15 cellular contexts compared by ENCODE assay signal in the genomic region with DNA sequence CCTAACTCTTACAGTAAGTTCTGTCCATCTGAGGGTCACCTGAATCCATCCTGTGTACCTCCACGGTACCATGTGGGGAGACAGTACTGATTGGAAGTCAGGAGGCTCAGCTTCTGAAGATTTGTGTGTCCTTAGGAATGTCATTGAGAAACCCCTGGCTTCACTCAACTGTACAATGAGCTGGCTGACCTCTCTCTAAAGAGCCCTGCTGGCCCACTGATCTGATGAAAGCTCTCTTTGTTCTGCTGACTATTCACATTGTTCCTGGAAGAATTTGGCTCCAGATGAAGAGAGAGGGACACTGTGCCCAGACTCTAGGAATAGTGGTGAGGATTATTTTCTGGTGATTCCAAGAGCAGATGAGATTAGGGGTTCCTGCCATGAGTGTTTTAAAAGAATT.
DNase-seq lines count a peak whose midpoint lies in the region; ATAC-seq and TF ChIP-seq lines count a peak whose summit lies in the region.
"Had no signal": no experiment of that assay in that cellular context is flagged by ENCODE, and none has a peak within 500 bp of the region (broad histone marks: within the 10 kb centered on the region; RNA-seq: fewer than 3 reads in every experiment).

No MANE protein-coding gene starts in this region.

- no peak for TF ChIP-seq POLR2A in GM18505 (IDR thresholded peaks at IDR 0.05; ENCODE audit: borderline replicate concordance, extremely low read depth, insufficient read depth, insufficient read length)

- peaks cover 22% of the 10 kb centered on the region for H3K4me1 Mint-ChIP-seq in brain
- H3K4me1 Mint-ChIP-seq in activated CD8-positive, alpha-beta memory T cell treated with anti-CD3 and anti-CD28 coated beads, Interleukin-2, amount 10 ng/mL, durations not matched to agents 7 days and 5 days: no peaks in the 10 kb centered on the region
- H3K4me1 Mint-ChIP-seq: activated CD4-positive, alpha-beta T cell treated with anti-CD3 and anti-CD28 coated beads for 36 hours; central memory CD8-positive, alpha-beta T cell; T-cell had no signal

- intact Hi-C loops in sciatic nerve (cut with DNase I): no loop called here

- no peak overlapping the region for H3K4me3 ChIP-seq in coronary artery
- H3K4me3 ChIP-seq: upper lobe of left lung had no signal

- DNase-seq in HuH-7 (ENCODE audit: low spot score) (peak; percentile 3), inferior parietal cortex (ENCODE audit: extremely low spot score) (peak; percentile 82), sciatic nerve (ENCODE audit: low spot score) (no peak), coronary artery (ENCODE audit: low spot score) (no peak), COR-L47 (lab: John Stamatoyannopoulos, UW) (no peak)
- no peak for DNase-seq in activated CD8-positive, alpha-beta memory T cell treated with anti-CD3 and anti-CD28 coated beads, Interleukin-2, amount 10 ng/mL, durations not matched to agents 7 days and 5 days
- DNase-seq: activated CD4-positive, alpha-beta T cell treated with anti-CD3 and anti-CD28 coated beads for 36 hours; KG1; NCI-H2029 treated with DMSO at 0.1 percent for 48 hours; T-cell; upper lobe of left lung had no signal

- no peak for TF ChIP-seq CTCF in brain (conservative IDR thresholded peaks at IDR 0.05)
- no peak for TF ChIP-seq CTCF in coronary artery (IDR thresholded peaks at IDR 0.05)

- CTCF ChIA-PET in activated CD8-positive, alpha-beta memory T cell treated with anti-CD3 and anti-CD28 coated beads, Interleukin-2, amount 10 ng/mL, durations not matched to agents 7 days and 5 days (lab: Charles Lee): no interaction called here

- no peaks in the 10 kb centered on the region for H3K9me3 Mint-ChIP-seq in brain
- peaks cover 10% of the 10 kb centered on the region for H3K9me3 Mint-ChIP-seq in activated CD8-positive, alpha-beta memory T cell treated with anti-CD3 and anti-CD28 coated beads, Interleukin-2, amount 10 ng/mL, durations not matched to agents 7 days and 5 days (ENCODE audit: low read depth)

- H3K27ac ChIP-seq in coronary artery: no peak overlapping the region
- H3K27ac ChIP-seq: upper lobe of left lung had no signal

- H3K27ac Mint-ChIP-seq in brain: peak overlapping the region in 3 of 5 experiments; percentile 15 to 76 (median 53)
- H3K27ac Mint-ChIP-seq in activated CD8-positive, alpha-beta memory T cell treated with anti-CD3 and anti-CD28 coated beads, Interleukin-2, amount 10 ng/mL, durations not matched to agents 7 days and 5 days: no peak overlapping the region
- H3K27ac Mint-ChIP-seq: activated CD4-positive, alpha-beta T cell treated with anti-CD3 and anti-CD28 coated beads for 36 hours; T-cell had no signal

- H3K4me3 Mint-ChIP-seq in brain: no peak overlapping the region
- no peak overlapping the region for H3K4me3 Mint-ChIP-seq in activated CD8-positive, alpha-beta memory T cell treated with anti-CD3 and anti-CD28 coated beads, Interleukin-2, amount 10 ng/mL, durations not matched to agents 7 days and 5 days
- H3K4me3 Mint-ChIP-seq: activated CD4-positive, alpha-beta T cell treated with anti-CD3 and anti-CD28 coated beads for 36 hours; central memory CD8-positive, alpha-beta T cell; T-cell had no signal

- no peaks in the 10 kb centered on the region for H3K27me3 Mint-ChIP-seq in brain
- no peaks in the 10 kb centered on the region for H3K27me3 Mint-ChIP-seq in activated CD8-positive, alpha-beta memory T cell treated with anti-CD3 and anti-CD28 coated beads, Interleukin-2, amount 10 ng/mL, durations not matched to agents 7 days and 5 days
- H3K27me3 Mint-ChIP-seq: activated CD4-positive, alpha-beta T cell treated with anti-CD3 and anti-CD28 coated beads for 36 hours; central memory CD8-positive, alpha-beta T cell; T-cell had no signal

- ATAC-seq in sciatic nerve (peak; percentile 82), GM18505 (IDR thresholded peaks at IDR 0.05; ENCODE audit: unreplicated experiment) (no peak)
- no peak for ATAC-seq in activated CD8-positive, alpha-beta memory T cell treated with anti-CD3 and anti-CD28 coated beads, Interleukin-2, amount 10 ng/mL, durations not matched to agents 7 days and 5 days
- ATAC-seq: activated CD4-positive, alpha-beta T cell treated with anti-CD3 and anti-CD28 coated beads for 36 hours; esophagus mucosa; T-cell had no signal

- H3K36me3 Mint-ChIP-seq in brain: no peaks in the 10 kb centered on the region
- no peaks in the 10 kb centered on the region for H3K36me3 Mint-ChIP-seq in activated CD8-positive, alpha-beta memory T cell treated with anti-CD3 and anti-CD28 coated beads, Interleukin-2, amount 10 ng/mL, durations not matched to agents 7 days and 5 days
- H3K36me3 Mint-ChIP-seq: T-cell had no signal

Comparison
In these comparisons a context has a peak if more than half of its experiments do, and no peak if none do; other contexts are left out.
1. DNase-seq: peak in HuH-7 (single experiment) and inferior parietal cortex (single experiment); none in sciatic nerve (single experiment), coronary artery (single experiment), activated CD8-positive, alpha-beta memory T cell treated with anti-CD3 and anti-CD28 coated beads, Interleukin-2, amount 10 ng/mL, durations not matched to agents 7 days and 5 days (single experiment) and COR-L47 (single experiment).